ENCODE assay signal across 13 cellular contexts in genomic region chr21:37372127-37372731, GRCh38. TPM values are rescaled to one million over a fixed set of nuclear protein-coding genes. Genes with fewer than 3 reads are reported as not detected.
DNase-seq lines count a peak whose midpoint lies in the region; ATAC-seq and TF ChIP-seq lines count a peak whose summit lies in the region.
"Had no signal": no experiment of that assay in that cellular context is flagged by ENCODE, and none has a peak within 500 bp of the region (broad histone marks: within the 10 kb centered on the region; RNA-seq: fewer than 3 reads in every experiment).

No MANE protein-coding gene starts in this region.

- H2AK5ac ChIP-seq in H9 (ENCODE audit: insufficient read length, low read length) = no peak overlapping the region

- POLR2A ChIA-PET in CD4-positive, alpha-beta T cell (lab: Charles Lee) = interaction anchor here (0.8 to 4.7 kb wide), 5 partner anchors 7 to 192 kb away, joined by 3 to 32 read pairs (median 3); partner anchors contain the start of gene VPS26C
- POLR2A ChIA-PET in naive thymus-derived CD8-positive, alpha-beta T cell (lab: Charles Lee) = interaction anchor here (0.8 to 2.4 kb wide), 2 partner anchors 105 kb away, joined by 3 to 8 read pairs; partner anchors contain the start of gene VPS26C

- H4K5ac ChIP-seq in H9 (ENCODE audit: insufficient read length, low read depth, low read length) = no peak overlapping the region

- H3K27me3 Mint-ChIP-seq in CD4-positive, alpha-beta T cell = no peaks in the 10 kb centered on the region
- H3K27me3 Mint-ChIP-seq in H9 (ENCODE audit: low read depth) = no peaks in the 10 kb centered on the region
- no peaks in the 10 kb centered on the region for H3K27me3 Mint-ChIP-seq in activated T-helper 17 cell treated with anti-CD3 and anti-CD28 coated beads, Interleukin-2, amount 50 U/mL, for 72 hours
- no peaks in the 10 kb centered on the region for H3K27me3 Mint-ChIP-seq in naive thymus-derived CD8-positive, alpha-beta T cell

- no peak overlapping the region for H3K9ac ChIP-seq in H9 (ENCODE audit: extremely low read depth, insufficient read length, low read length)

- no peaks in the 10 kb centered on the region for H4K20me1 ChIP-seq in H9 (ENCODE audit: control insufficient read depth, insufficient read depth, insufficient read length)

- no peak for TF ChIP-seq POLR2A in esophagus muscularis mucosa (IDR thresholded peaks at IDR 0.05; ENCODE audit: low read depth)

- H2BK5ac ChIP-seq in H9 (ENCODE audit: insufficient read length, low read length) = no peak overlapping the region

- H3K4me3 Mint-ChIP-seq in CD4-positive, alpha-beta T cell = peak overlapping the region; percentile 84
- 0 out of 5 replicates have a peak overlapping the region, but pooled peaks of 1 of the 2 experiments have one; percentile 14 for H3K4me3 Mint-ChIP-seq in H9
- peak overlapping the region; percentile 89 for H3K4me3 Mint-ChIP-seq in activated T-helper 17 cell treated with anti-CD3 and anti-CD28 coated beads, Interleukin-2, amount 50 U/mL, for 72 hours
- H3K4me3 Mint-ChIP-seq in naive thymus-derived CD8-positive, alpha-beta T cell = peak overlapping the region in 9 of 10 donors; percentile 7 to 100 (median 44)

- H3K23ac ChIP-seq in H9 (ENCODE audit: insufficient read length, low read depth, low read length) = no peak overlapping the region

- no peak overlapping the region for H3K14ac ChIP-seq in H9 (ENCODE audit: insufficient read depth, low read length)

- TF ChIP-seq CTCF in CD4-positive, alpha-beta T cell (IDR thresholded peaks at IDR 0.05) = no peak
- TF ChIP-seq CTCF in H9 (conservative IDR thresholded peaks at IDR 0.05) (0 out of 3 replicates have a peak, but pooled peaks have one; percentile 7), esophagus muscularis mucosa (IDR thresholded peaks at IDR 0.05) (no peak)

- no peaks in the 10 kb centered on the region for H3K79me1 ChIP-seq in H9 (ENCODE audit: insufficient read depth, low read depth, low read length, poor library complexity, severe bottlenecking)

- CTCF ChIA-PET in CD4-positive, alpha-beta T cell (lab: Charles Lee) = interaction anchor here (0.8 to 1.4 kb wide), 2 partner anchors 25 to 192 kb away, joined by 3 read pairs; no protein-coding TSS in a partner anchor

- H4K8ac ChIP-seq in H9 (replicated peaks; ENCODE audit: insufficient read length, low read depth, low read length) = no peak overlapping the region

- WGBS in H9 (ENCODE audit: extremely low coverage, insufficient read length, low lambda C conversion rate) = no CpG with 5 or more reads among the region's 3 CpGs
- WGBS in esophagus muscularis mucosa = 100% methylated on average over 3 of the region's 3 CpGs

- H2BK12ac ChIP-seq in H9 (ENCODE audit: insufficient read length, low read depth, low read length) = no peak overlapping the region

- H2AFZ ChIP-seq in H9 (ENCODE audit: low read length) = no peak overlapping the region

- intact Hi-C loops in CD4-positive, alpha-beta T cell (cut with DNase I, micrococcal nuclease) = no loop called here
- intact Hi-C loops in esophagus muscularis mucosa (cut with DNase I) = loop anchor here (10.0 kb wide), 2 partner anchors 283 to 297 kb away; partner anchors contain the start of genes PIGP and TTC3

- H3K23me2 ChIP-seq in H9 (ENCODE audit: insufficient read length, low read depth, low read length, poor library complexity, severe bottlenecking) = peaks cover 7% of the 10 kb centered on the region

- H3K4me1 ChIP-seq in H9 (ENCODE audit: insufficient read depth, low read length) (no peaks in the 10 kb centered on the region; the same call in 1 of the 2 replicates), esophagus muscularis mucosa (peaks cover 62 to 89% (median 89%) of the 10 kb centered on the region in 4 donors)

- H3K27ac Mint-ChIP-seq in CD4-positive, alpha-beta T cell = peak overlapping the region; percentile 29
- peak overlapping the region in 2 of 3 experiments; percentile 18 to 33; a peak in 1 of 7 replicates for H3K27ac Mint-ChIP-seq in H9
- H3K27ac Mint-ChIP-seq in activated T-helper 17 cell treated with anti-CD3 and anti-CD28 coated beads, Interleukin-2, amount 50 U/mL, for 72 hours = no peak overlapping the region
- H3K27ac Mint-ChIP-seq in naive thymus-derived CD8-positive, alpha-beta T cell = peak overlapping the region in 7 of 10 donors; percentile 9 to 82 (median 68)

- no peak overlapping the region for H3K4ac ChIP-seq in H9 (ENCODE audit: low read depth, low read length)

- TF ChIP-seq EP300 in esophagus muscularis mucosa (IDR thresholded peaks at IDR 0.05) = no peak

- H2BK20ac ChIP-seq in H9 (ENCODE audit: low read depth, low read length, poor library complexity, severe bottlenecking) = no peak overlapping the region

- H3T11ph ChIP-seq in H9 (ENCODE audit: low read length) = no peak overlapping the region

- no peak overlapping the region for H3K18ac ChIP-seq in H9 (ENCODE audit: insufficient read length, low read depth, low read length)

- DNase-seq in CD4-positive, alpha-beta T cell = no peak
- DNase-seq in H9 = no peak
- DNase-seq in naive thymus-derived CD8-positive, alpha-beta T cell = peak in 1 of 10 donors; percentile 7
- no peak for DNase-seq in esophagus muscularis mucosa (ENCODE audit: extremely low spot score)
- DNase-seq: C1 segment of cervical spinal cord, KG1, mesenchymal stem cell, NCI-H1105, occipital lobe had no signal

- no peak for ATAC-seq in CD4-positive, alpha-beta T cell (ENCODE audit: poor library complexity)
- no peak for ATAC-seq in activated T-helper 17 cell treated with anti-CD3 and anti-CD28 coated beads, Interleukin-2, amount 50 U/mL, for 72 hours (replicated peaks)
- ATAC-seq in naive thymus-derived CD8-positive, alpha-beta T cell = peak; percentile 3 to 7
- no peak for ATAC-seq in GM18502 (IDR thresholded peaks at IDR 0.05; ENCODE audit: poor library complexity, unreplicated experiment)
- ATAC-seq in GM19351 (IDR thresholded peaks at IDR 0.05; ENCODE audit: unreplicated experiment) = no peak
- ATAC-seq: sciatic nerve had no signal

- H3K4me1 Mint-ChIP-seq in CD4-positive, alpha-beta T cell (ENCODE audit: low read depth) = peaks cover 85% of the 10 kb centered on the region
- peaks cover 57 to 67% of the 10 kb centered on the region in 2 experiments for H3K4me1 Mint-ChIP-seq in H9
- H3K4me1 Mint-ChIP-seq in activated T-helper 17 cell treated with anti-CD3 and anti-CD28 coated beads, Interleukin-2, amount 50 U/mL, for 72 hours = peaks cover 52% of the 10 kb centered on the region
- H3K4me1 Mint-ChIP-seq in naive thymus-derived CD8-positive, alpha-beta T cell = peaks cover 34 to 81% (median 77%) of the 10 kb centered on the region in 4 donors

- H3K36me3 ChIP-seq in esophagus muscularis mucosa = no peaks in the 10 kb centered on the region

- H3K9me3 ChIP-seq in CD4-positive, alpha-beta T cell (ENCODE audit: control insufficient read depth, low read length) = no peaks in the 10 kb centered on the region
- H3K9me3 ChIP-seq in H9 (ENCODE audit: control insufficient read depth, low read depth, low read length) (no peaks in the 10 kb centered on the region), esophagus muscularis mucosa (no peaks in the 10 kb centered on the region)

- no peaks in the 10 kb centered on the region for H3K27me3 ChIP-seq in CD4-positive, alpha-beta T cell (ENCODE audit: control insufficient read depth, insufficient read depth, low read length)
- H3K27me3 ChIP-seq in H9 (ENCODE audit: insufficient read depth, low read length) = no peaks in the 10 kb centered on the region
- H3K27me3 ChIP-seq in esophagus muscularis mucosa = no peaks in the 10 kb centered on the region

- H2BK120ac ChIP-seq in H9 (ENCODE audit: low read depth, low read length, poor library complexity, severe bottlenecking) = no peak overlapping the region

- no peak overlapping the region for H3K27ac ChIP-seq in CD4-positive, alpha-beta T cell (ENCODE audit: low read depth, low read length)
- no peak overlapping the region for H3K27ac ChIP-seq in H9 (ENCODE audit: insufficient read length, low read depth, low read length)
- H3K27ac ChIP-seq in esophagus muscularis mucosa (replicated peaks in 1 of 4) = peak overlapping the region in 2 of 4 donors; percentile 39 to 53

- H3K79me2 ChIP-seq in H9 (ENCODE audit: insufficient read depth, low read length) = peaks cover 77% of the 10 kb centered on the region

- no peak overlapping the region for H3K4me3 ChIP-seq in esophagus muscularis mucosa

- H3K56ac ChIP-seq in H9 (ENCODE audit: insufficient read length, low read depth, low read length) = no peak overlapping the region

- H3K9me3 Mint-ChIP-seq in CD4-positive, alpha-beta T cell = no peaks in the 10 kb centered on the region
- no peaks in the 10 kb centered on the region; a peak in 1 of 5 replicates for H3K9me3 Mint-ChIP-seq in H9
- H3K9me3 Mint-ChIP-seq in activated T-helper 17 cell treated with anti-CD3 and anti-CD28 coated beads, Interleukin-2, amount 50 U/mL, for 72 hours = no peaks in the 10 kb centered on the region
- H3K9me3 Mint-ChIP-seq in naive thymus-derived CD8-positive, alpha-beta T cell = no peaks in the 10 kb centered on the region

- H3K4me2 ChIP-seq in H9 (ENCODE audit: insufficient read depth, insufficient read length, low read length) = no peak overlapping the region

- no peak overlapping the region for H4K91ac ChIP-seq in H9 (ENCODE audit: insufficient read length, low read depth, low read length)

- no peak overlapping the region for H2BK15ac ChIP-seq in H9 (ENCODE audit: low read depth, low read length)

- peaks cover 21% of the 10 kb centered on the region for H3K36me3 Mint-ChIP-seq in CD4-positive, alpha-beta T cell (ENCODE audit: low read depth)
- peaks cover 0 to 2% (median 0%) of the 10 kb centered on the region in 3 experiments; a peak in 2 of 7 replicates for H3K36me3 Mint-ChIP-seq in H9 (ENCODE audit: insufficient read depth in 1 of 3, low read depth in 3 of 3)
- peaks cover 19% of the 10 kb centered on the region for H3K36me3 Mint-ChIP-seq in activated T-helper 17 cell treated with anti-CD3 and anti-CD28 coated beads, Interleukin-2, amount 50 U/mL, for 72 hours (ENCODE audit: low read depth)
- peaks cover 0 to 9% (median 0%) of the 10 kb centered on the region in 3 donors for H3K36me3 Mint-ChIP-seq in naive thymus-derived CD8-positive, alpha-beta T cell

RNA-seq across cellular contexts. Expression of gene DYRK1A, which starts 5.7 kb away (rescaled TPM):
- total RNA-seq in CD4-positive, alpha-beta T cell = 100 to 1,000 TPM; 135 to 145 TPM
- total RNA-seq in H9 (2021) = 73.6 and 76.6 TPM in 2 replicates
- total RNA-seq in activated T-helper 17 cell treated with anti-CD3 and anti-CD28 coated beads, Interleukin-2, amount 50 U/mL, for 72 hours = 10 to 100 TPM; 55.6 to 59.9 TPM
- 100 to 1,000 TPM; 140 to 146 TPM for total RNA-seq in naive thymus-derived CD8-positive, alpha-beta T cell
- polyA plus RNA-seq in naive thymus-derived CD8-positive, alpha-beta T cell = 1 to 10 TPM; 1.8 to 5.4 (median 2.2) TPM
- total RNA-seq in esophagus muscularis mucosa = 100 to 1,000 TPM in 1 of 4 donors, 10 to 100 TPM in 3; 81.8 to 108 (median 87.4) TPM

Comparison
In these comparisons a context has a peak if more than half of its experiments do, and no peak if none do; other contexts are left out.
1. ATAC-seq: peak in naive thymus-derived CD8-positive, alpha-beta T cell (2 of 2); none in CD4-positive, alpha-beta T cell (single experiment), activated T-helper 17 cell treated with anti-CD3 and anti-CD28 coated beads, Interleukin-2, amount 50 U/mL, for 72 hours (single experiment), GM18502 (single experiment) and GM19351 (single experiment).